In the genomic region with DNA sequence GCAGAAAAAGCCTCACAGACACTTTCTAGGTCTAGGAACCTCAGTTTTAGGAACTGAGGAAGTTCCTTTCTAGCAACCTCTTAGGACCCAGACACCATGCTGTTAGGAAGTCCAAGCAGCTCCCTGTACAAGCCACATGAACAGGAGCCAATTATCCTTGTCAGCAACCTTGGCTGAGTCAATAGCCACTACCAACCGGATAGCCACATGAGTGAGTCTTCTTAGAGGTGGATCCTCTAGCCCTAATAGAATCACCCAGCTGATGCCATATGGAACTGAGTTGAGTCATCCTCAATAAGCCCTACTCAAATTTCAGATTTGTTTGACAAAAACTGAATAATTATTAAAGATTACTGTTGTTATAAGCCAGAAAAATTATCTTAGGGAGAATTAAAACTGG, we compare ENCODE assay signal across 17 cellular contexts.
DNase-seq lines count a peak whose midpoint lies in the region; ATAC-seq, FAIRE-seq and TF ChIP-seq lines count a peak whose summit lies in the region.
"Had no signal": no experiment of that assay in that cellular context is flagged by ENCODE, and none has a peak within 500 bp of the region (broad histone marks: within the 10 kb centered on the region; RNA-seq: fewer than 3 reads in every experiment).

No MANE protein-coding gene starts in this region.

- no peak overlapping the region for H3K4me2 ChIP-seq in PC-3 (ENCODE audit: low read length)

- no peaks in the 10 kb centered on the region for H3K4me1 ChIP-seq in PC-3 (ENCODE audit: insufficient read depth, low read length)

- no peaks in the 10 kb centered on the region for H3K36me3 ChIP-seq in PC-3 (ENCODE audit: low read depth, low read length)

- no peak for TF ChIP-seq POLR2A in H54 (IDR thresholded peaks at IDR 0.05; ENCODE audit: low read depth, low read length)

- intact Hi-C loops in PC-3 (cut with micrococcal nuclease): no loop called here

- no peaks in the 10 kb centered on the region for H3K9me3 ChIP-seq in PC-3 (ENCODE audit: low read length)

- POLR2A ChIA-PET in PC-3 (lab: Charles Lee; ENCODE audit: unreplicated experiment): no interaction called here

- no peaks in the 10 kb centered on the region for H3K79me2 ChIP-seq in PC-3 (ENCODE audit: low read length)

- H4K20me1 ChIP-seq in PC-3 (ENCODE audit: low read length): no peaks in the 10 kb centered on the region

- no TSS peak for BruUV-seq in PC-3 (replicated peaks; lab: Mats Ljungman, UMichigan)

- CTCF ChIA-PET in PC-3 (lab: Charles Lee): no interaction called here

- H3K9me2 ChIP-seq in PC-3 (replicated peaks; ENCODE audit: low read length): no peaks in the 10 kb centered on the region

- no peaks in the 10 kb centered on the region for H3K27me3 ChIP-seq in PC-3 (ENCODE audit: low read length)

- FAIRE-seq in H54 (lab: Jason Lieb, UNC) (peak; percentile 23), GM19239 (lab: Jason Lieb, UNC) (no peak)
- FAIRE-seq: GM12878, GM18507, HepG2, RCC 7860 had no signal

- H3K4me3 ChIP-seq in PC-3 (ENCODE audit: low read length) (no peak overlapping the region), foreskin fibroblast (ENCODE audit: low read depth in 1 of 2, low read length in 2 of 2) (no peak overlapping the region)
- H3K4me3 ChIP-seq: GM12878 had no signal

- no peak for ATAC-seq in PC-3
- ATAC-seq: GM12878, HepG2 had no signal

- H3K27ac ChIP-seq in PC-3 (ENCODE audit: low read length): no peak overlapping the region

- no peak for TF ChIP-seq CTCF in PC-3 (conservative IDR thresholded peaks at IDR 0.05; ENCODE audit: low read depth, low read length)
- no peak for TF ChIP-seq CTCF in foreskin fibroblast (IDR thresholded peaks at IDR 0.05; ENCODE audit: low read depth, low read length)

- no peaks in the 10 kb centered on the region for H3F3A ChIP-seq in PC-3 (ENCODE audit: low read length, unreplicated experiment)

- no peak overlapping the region for H3K9ac ChIP-seq in PC-3 (ENCODE audit: low read length)

- no peak for DNase-seq in H54 (ENCODE audit: insufficient read length, low spot score)
- DNase-seq in HT1080 (ENCODE audit: low read depth): peak; percentile 74
- DNase-seq in PC-3: peak; percentile 14
- DNase-seq in foreskin fibroblast: peak; percentile 20 to 61
- no peak for DNase-seq in GM19239 (ENCODE audit: insufficient read length, low spot score)
- no peak for DNase-seq in T1000 (lab: John Stamatoyannopoulos, UW)
- no peak for DNase-seq in superior temporal gyrus (ENCODE audit: extremely low spot score)
- DNase-seq: CD8-positive, alpha-beta memory T cell; NCI-H1417 treated with DMSO at 0.1 percent for 48 hours; NCI-H2227 treated with DMSO at 0.1 percent for 48 hours; NCI-H748 treated with DMSO at 0.1 percent for 48 hours; SIG-M5; T-helper 2 cell had no signal

- no peak overlapping the region for H2AFZ ChIP-seq in PC-3 (ENCODE audit: low read length)

Comparison
In these comparisons a context has a peak if more than half of its experiments do, and no peak if none do; other contexts are left out.
1. DNase-seq: peak in HT1080 (single experiment), PC-3 (single experiment) and foreskin fibroblast (2 of 2); none in H54 (single experiment), GM19239 (single experiment), T1000 (single experiment) and superior temporal gyrus (single experiment).